In the genomic region with DNA sequence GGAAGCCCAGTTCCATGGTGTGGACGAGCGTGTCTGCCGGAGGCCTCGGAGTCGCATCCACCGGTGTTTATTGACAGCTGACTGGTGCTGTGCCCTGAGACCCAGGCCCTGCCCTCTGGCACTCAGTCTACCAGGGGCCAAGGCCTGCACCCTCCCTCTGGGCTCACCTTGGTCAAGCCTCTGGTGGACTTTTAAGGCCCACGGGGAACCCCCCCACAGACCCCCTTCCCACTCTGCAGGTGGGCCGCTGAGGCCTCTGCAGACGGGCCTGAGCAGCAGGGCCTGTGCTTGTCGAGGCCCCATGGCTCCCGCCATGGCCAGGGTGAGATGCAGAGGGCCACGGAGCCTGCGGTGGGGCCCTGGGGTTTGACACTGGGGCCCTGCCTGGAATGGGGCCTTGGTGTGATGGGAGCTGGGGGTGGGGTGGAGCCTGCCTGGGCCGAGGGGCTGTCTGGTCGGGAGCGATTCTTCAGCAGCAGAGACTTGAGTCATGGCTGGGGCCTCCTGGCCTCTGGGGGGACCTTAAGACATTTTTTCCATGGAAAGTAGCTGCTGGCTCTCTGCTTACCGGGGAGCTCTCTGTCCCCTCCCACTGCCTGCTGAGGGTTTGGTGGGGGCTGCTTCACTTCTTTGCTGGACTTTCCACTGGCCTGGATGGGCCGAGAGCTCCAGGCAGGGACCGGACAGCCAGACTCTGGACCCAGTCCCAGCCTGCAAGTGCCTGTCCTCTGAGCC, we compare ENCODE assay signal across 1 cellular context.
TF ChIP-seq lines count a peak whose summit lies in the region.

No MANE protein-coding gene starts in this region.

TF ChIP-seq in H1, 55 proteins besides CTCF, POLR2A, EP300 and RAD21:
- TF ChIP-seq SUZ12 (IDR thresholded peaks at IDR 0.05; ENCODE audit: low read length): no peak
- TF ChIP-seq, protein P1, sequence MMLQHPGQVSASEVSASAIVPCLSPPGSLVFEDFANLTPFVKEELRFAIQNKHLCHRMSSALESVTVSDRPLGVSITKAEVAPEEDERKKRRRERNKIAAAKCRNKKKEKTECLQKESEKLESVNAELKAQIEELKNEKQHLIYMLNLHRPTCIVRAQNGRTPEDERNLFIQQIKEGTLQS (IDR thresholded peaks at IDR 0.05; ENCODE audit: insufficient read depth, low read depth, low read length): no peak
- TF ChIP-seq SIX5 (IDR thresholded peaks at IDR 0.05; ENCODE audit: low read depth, low read length): no peak
- no peak for TF ChIP-seq TAF7 (optimal IDR thresholded peaks at IDR 0.05; ENCODE audit: borderline replicate concordance, low read depth, low read length)
- no peak for TF ChIP-seq ASH2L (IDR thresholded peaks at IDR 0.05; ENCODE audit: low read length)
- no peak for TF ChIP-seq KDM5A (IDR thresholded peaks at IDR 0.05; ENCODE audit: low read length)
